14 cellular contexts compared by ENCODE assay signal in the genomic region with DNA sequence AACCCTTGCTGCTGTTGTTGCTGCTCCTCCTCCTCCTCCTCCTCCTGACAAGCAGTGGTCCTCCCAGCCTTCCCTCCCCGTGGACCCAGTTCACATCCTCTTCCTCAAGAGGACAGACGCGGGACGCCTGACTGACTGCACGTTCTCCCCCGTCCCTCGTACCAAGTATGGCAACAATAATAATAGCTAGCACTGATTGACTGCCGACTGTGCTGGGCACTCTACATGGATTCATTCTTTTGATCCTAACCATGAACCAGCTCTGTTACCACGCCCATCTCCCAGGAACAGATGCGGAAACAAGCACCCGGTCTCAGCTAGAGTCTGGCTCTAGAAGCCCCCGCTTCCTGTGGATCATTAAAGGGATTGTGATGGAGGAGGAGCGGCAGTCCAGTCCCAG.
A peak's percentile ranks its signal among the peaks of the same experiment; 100 is the strongest.
DNase-seq lines count a peak whose midpoint lies in the region; ATAC-seq and TF ChIP-seq lines count a peak whose summit lies in the region.
"Had no signal": no experiment of that assay in that cellular context is flagged by ENCODE, and none has a peak within 500 bp of the region (broad histone marks: within the 10 kb centered on the region; RNA-seq: fewer than 3 reads in every experiment).

No MANE protein-coding gene starts in this region.

- H3F3A ChIP-seq in neural progenitor cell (ENCODE audit: low read depth) = no peaks in the 10 kb centered on the region

- H3K4me3 ChIP-seq in fibroblast of pulmonary artery (replicated peaks; ENCODE audit: low read depth, low read length) (no peak overlapping the region), neural progenitor cell (no peak overlapping the region), upper lobe of right lung (no peak overlapping the region), mucosa of descending colon (no peak overlapping the region)
- H3K4me3 ChIP-seq: A549, upper lobe of left lung had no signal

- no peak overlapping the region for H3K4me3 Mint-ChIP-seq in neural progenitor cell
- H3K4me3 Mint-ChIP-seq: T-helper 2 cell treated with Interferon-gamma antibody and Interleukin-4, amounts not matched to agents 5 μg/mL and 100 μg/mL, for 36 hours had no signal

- H3K36me3 Mint-ChIP-seq in neural progenitor cell = peaks cover 5% of the 10 kb centered on the region

- H3K27ac Mint-ChIP-seq in neural progenitor cell = peak overlapping the region; percentile 38
- H3K27ac Mint-ChIP-seq: activated T-helper 2 cell treated with anti-CD3 and anti-CD28 coated beads, Interferon-gamma antibody, Interleukin-2, Interleukin-4, amounts not matched to agents 10 μg/mL and 5 μg/mL and 100 μg/mL, durations not matched to agents 14 hours and 24 hours and 36 hours; T-helper 2 cell treated with Interferon-gamma antibody and Interleukin-4, amounts not matched to agents 5 μg/mL and 100 μg/mL, for 36 hours had no signal

- intact Hi-C loops in cardiac septum (cut with DNase I) = no loop called here
- intact Hi-C loops in Right ventricle myocardium inferior (cut with DNase I) = loop anchor here (5.0 kb wide), 1 partner anchor 77 kb away; the partner anchor contains the start of gene GNAO1
- intact Hi-C loops in upper lobe of right lung (cut with DNase I) = no loop called here
- intact Hi-C loops in mucosa of descending colon (cut with DNase I, micrococcal nuclease) = loop anchor here in 1 of 2 donors (10.0 kb wide), 1 partner anchor 74 kb away; the partner anchor contains the start of gene GNAO1

- no peak overlapping the region for H2AFZ ChIP-seq in neural progenitor cell (replicated peaks)

- H3K27ac ChIP-seq in neural progenitor cell = no peak overlapping the region
- H3K27ac ChIP-seq in upper lobe of right lung = no peak overlapping the region
- H3K27ac ChIP-seq: A549, epithelial cell of prostate, upper lobe of left lung had no signal

- H4K20me1 ChIP-seq in neural progenitor cell (ENCODE audit: low read depth) = no peaks in the 10 kb centered on the region

- no peak for ATAC-seq in Right ventricle myocardium inferior
- no peak for ATAC-seq in upper lobe of right lung
- no peak for ATAC-seq in GM21367 (IDR thresholded peaks at IDR 0.05; ENCODE audit: unreplicated experiment)
- ATAC-seq in mucosa of descending colon = no peak
- ATAC-seq: PC-3 had no signal

- H3K9me3 Mint-ChIP-seq in neural progenitor cell = peaks cover 12% of the 10 kb centered on the region
- H3K9me3 Mint-ChIP-seq: T-helper 2 cell treated with Interferon-gamma antibody and Interleukin-4, amounts not matched to agents 5 μg/mL and 100 μg/mL, for 36 hours had no signal

- H3K79me2 ChIP-seq in neural progenitor cell (ENCODE audit: low read depth) = no peaks in the 10 kb centered on the region

- H3K36me3 ChIP-seq in neural progenitor cell = no peaks in the 10 kb centered on the region
- H3K36me3 ChIP-seq in upper lobe of right lung = no peaks in the 10 kb centered on the region
- H3K36me3 ChIP-seq in mucosa of descending colon (ENCODE audit: low read depth) = no peaks in the 10 kb centered on the region
- H3K36me3 ChIP-seq: upper lobe of left lung had no signal

- H3K4me1 Mint-ChIP-seq in neural progenitor cell = peaks cover 12% of the 10 kb centered on the region

- H3K4me2 ChIP-seq in neural progenitor cell = no peak overlapping the region
- H3K4me2 ChIP-seq: A549 had no signal

- H3K4me1 ChIP-seq in neural progenitor cell (no peaks in the 10 kb centered on the region), upper lobe of right lung (no peaks in the 10 kb centered on the region), mucosa of descending colon (ENCODE audit: low read depth) (no peaks in the 10 kb centered on the region)
- H3K4me1 ChIP-seq: A549, upper lobe of left lung had no signal

- no peaks in the 10 kb centered on the region for H3K27me3 ChIP-seq in neural progenitor cell
- no peaks in the 10 kb centered on the region for H3K27me3 ChIP-seq in upper lobe of right lung
- H3K27me3 ChIP-seq: upper lobe of left lung had no signal

- no peaks in the 10 kb centered on the region for H3K9me3 ChIP-seq in neural progenitor cell (ENCODE audit: low read depth)
- no peaks in the 10 kb centered on the region for H3K9me3 ChIP-seq in upper lobe of right lung
- no peaks in the 10 kb centered on the region for H3K9me3 ChIP-seq in mucosa of descending colon
- H3K9me3 ChIP-seq: upper lobe of left lung had no signal

- TF ChIP-seq CTCF in fibroblast of pulmonary artery (IDR thresholded peaks at IDR 0.05; ENCODE audit: low read length, missing control alignments) = no peak
- no peak for TF ChIP-seq CTCF in neural progenitor cell (IDR thresholded peaks at IDR 0.05)
- no peak for TF ChIP-seq CTCF in upper lobe of right lung (IDR thresholded peaks at IDR 0.05)
- TF ChIP-seq CTCF in mucosa of descending colon (IDR thresholded peaks at IDR 0.05) = no peak

- peaks cover 4% of the 10 kb centered on the region for H3K27me3 Mint-ChIP-seq in neural progenitor cell (ENCODE audit: insufficient read depth, low read depth)

- H3K9ac ChIP-seq in neural progenitor cell = no peak overlapping the region

- DNase-seq in cardiac septum (ENCODE audit: low spot score) = peak; percentile 41
- DNase-seq in Right ventricle myocardium inferior (ENCODE audit: missing footprints) = no peak
- peak; percentile 1 for DNase-seq in fibroblast of pulmonary artery (ENCODE audit: low read depth)
- no peak for DNase-seq in neural progenitor cell (ENCODE audit: low spot score)
- DNase-seq in upper lobe of right lung = peak; percentile 53
- no peak for DNase-seq in activated T-cell treated with anti-CD3 and anti-CD28 coated beads, Interleukin-2, amount 50 U/mL, for 1 hour
- no peak for DNase-seq in mucosa of descending colon
- DNase-seq: PC-3 had no signal

Comparison
In these comparisons a context has a peak if more than half of its experiments do, and no peak if none do; other contexts are left out.
1. DNase-seq: peak in cardiac septum (single experiment), fibroblast of pulmonary artery (single experiment) and upper lobe of right lung (single experiment); none in Right ventricle myocardium inferior (single experiment), neural progenitor cell (single experiment), activated T-cell treated with anti-CD3 and anti-CD28 coated beads, Interleukin-2, amount 50 U/mL, for 1 hour (single experiment) and mucosa of descending colon (0 of 3).